Comparison of ENCODE assay signal across 2 cellular contexts in genomic region chr5:3322642-3323041, GRCh38.
A peak's percentile ranks its signal among the peaks of the same experiment; 100 is the strongest.
TF ChIP-seq lines count a peak whose summit lies in the region.

No MANE protein-coding gene starts in this region.

TF ChIP-seq in HEK293, 187 proteins besides CTCF, POLR2A, EP300 and RAD21 (continued from another document):
- TF ChIP-seq ATF2 (tag by site-specific recombination; IDR thresholded peaks at IDR 0.05; ENCODE audit: low read depth), result 0 out of 2 replicates have a peak, but pooled peaks have one; percentile 4
- 0 out of 2 replicates have a peak, but pooled peaks have one; percentile 5 for TF ChIP-seq ZNF266 (tag by site-specific recombination; IDR thresholded peaks at IDR 0.05; ENCODE audit: low read depth)
- 0 out of 2 replicates have a peak, but pooled peaks have one; percentile 3 for TF ChIP-seq ZBTB1 (tag by site-specific recombination; IDR thresholded peaks at IDR 0.05)
- TF ChIP-seq ZNF148 (tag by site-specific recombination; IDR thresholded peaks at IDR 0.05; ENCODE audit: borderline replicate concordance), result 0 out of 2 replicates have a peak, but pooled peaks have one; percentile 8
- TF ChIP-seq ZNF707 (tag by site-specific recombination; IDR thresholded peaks at IDR 0.05), result peak; percentile 3; the same call in 1 of the 2 replicates
- no peak for TF ChIP-seq ZNF610 (tag by site-specific recombination; IDR thresholded peaks at IDR 0.05; ENCODE audit: borderline replicate concordance)
- TF ChIP-seq ZBTB26 (tag by site-specific recombination; optimal IDR thresholded peaks at IDR 0.05), result peak; percentile 15
- no peak for TF ChIP-seq ZNF776 (tag by site-specific recombination; IDR thresholded peaks at IDR 0.05; ENCODE audit: borderline replicate concordance)

TF ChIP-seq in IMR-90, 13 proteins besides CTCF, POLR2A, EP300 and RAD21 (continued from another document):
- no peak for TF ChIP-seq ELK1 (IDR thresholded peaks at IDR 0.05; ENCODE audit: borderline replicate concordance, low read depth, low read length)
- TF ChIP-seq NFE2L2 (IDR thresholded peaks at IDR 0.05; ENCODE audit: low read depth, low read length), result no peak
- no peak for TF ChIP-seq RFX5 (IDR thresholded peaks at IDR 0.05; ENCODE audit: low read depth, low read length)
- TF ChIP-seq RCOR1 (IDR thresholded peaks at IDR 0.05; ENCODE audit: insufficient replicate concordance, low read length), result no peak
- no peak for TF ChIP-seq BHLHE40 (IDR thresholded peaks at IDR 0.05; ENCODE audit: low read depth, low read length)
- no peak for TF ChIP-seq MAZ (IDR thresholded peaks at IDR 0.05; ENCODE audit: borderline replicate concordance, low read depth, low read length)
- TF ChIP-seq CEBPB (IDR thresholded peaks at IDR 0.05; ENCODE audit: low read depth, low read length), result no peak
- no peak for TF ChIP-seq MAFK (IDR thresholded peaks at IDR 0.05; ENCODE audit: low read depth, low read length)
